In the genomic region with DNA sequence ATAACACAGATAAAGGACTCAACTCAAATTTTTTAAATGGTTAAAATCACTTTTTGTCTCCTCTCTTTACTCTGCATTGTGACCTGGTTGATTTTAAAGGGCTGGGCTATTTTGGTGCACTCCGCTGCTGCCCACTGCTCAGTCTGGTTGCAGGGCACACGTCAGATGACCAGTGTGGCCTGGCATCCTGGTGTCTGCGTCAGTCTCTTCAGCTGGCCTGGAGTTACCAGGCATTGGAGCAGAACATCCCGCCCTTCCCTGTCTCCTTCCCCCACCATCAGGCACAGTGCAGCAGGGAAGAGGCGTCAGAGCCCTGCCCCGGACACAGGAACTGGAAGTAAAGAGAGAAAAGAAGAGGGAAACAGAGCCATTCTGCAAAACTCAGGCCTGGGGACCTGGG, we compare ENCODE assay signal across 1 cellular context.
TF ChIP-seq lines count a peak whose summit lies in the region.

No MANE protein-coding gene starts in this region.

TF ChIP-seq in GM23338, 12 proteins besides CTCF, POLR2A, EP300 and RAD21 (continued from another document):
- TF ChIP-seq ZNF462 (CRISPR knock-in tag; IDR thresholded peaks at IDR 0.05) (no peak), STAT1 (IDR thresholded peaks at IDR 0.05; ENCODE audit: unreplicated experiment) (no peak), EZH2 (IDR thresholded peaks at IDR 0.05; ENCODE audit: low read depth, unreplicated experiment) (no peak), CREB1 (CRISPR knock-in tag; IDR thresholded peaks at IDR 0.05; ENCODE audit: low read depth) (no peak), ETS1 (IDR thresholded peaks at IDR 0.05) (no peak)
